15 cellular contexts compared by ENCODE assay signal in genomic region chr9:112338561-112338960, GRCh38. TPM values are rescaled to one million over a fixed set of nuclear protein-coding genes. Genes with fewer than 3 reads are reported as not detected.
DNase-seq lines count a peak whose midpoint lies in the region; FAIRE-seq and TF ChIP-seq lines count a peak whose summit lies in the region.
"Had no signal": no experiment of that assay in that cellular context is flagged by ENCODE, and none has a peak within 500 bp of the region (broad histone marks: within the 10 kb centered on the region; RNA-seq: fewer than 3 reads in every experiment).

No MANE protein-coding gene starts in this region.

- H3K9me3 Mint-ChIP-seq in activated CD4-positive, alpha-beta memory T cell treated with anti-CD3 and anti-CD28 coated beads for 36 hours = no peaks in the 10 kb centered on the region
- H3K9me3 Mint-ChIP-seq in activated CD4-positive, alpha-beta memory T cell treated with anti-CD3 and anti-CD28 coated beads, Interleukin-2, amount 10 ng/mL, durations not matched to agents 7 days and 5 days = no peaks in the 10 kb centered on the region
- H3K9me3 Mint-ChIP-seq: activated CD8-positive, alpha-beta T cell treated with anti-CD3 and anti-CD28 coated beads for 36 hours; activated naive CD4-positive, alpha-beta T cell treated with anti-CD3 and anti-CD28 coated beads, Interleukin-2, amount 50 U/mL, for 24 hours; dendritic cell treated with granulocyte-macrophage colony-stimulating factor and Interleukin-4, amounts not matched to agents 40 ng/mL and 50 ng/mL, for 4 days had no signal

- no peaks in the 10 kb centered on the region for H3K36me3 Mint-ChIP-seq in activated CD4-positive, alpha-beta memory T cell treated with anti-CD3 and anti-CD28 coated beads for 36 hours
- H3K36me3 Mint-ChIP-seq in activated CD4-positive, alpha-beta memory T cell treated with anti-CD3 and anti-CD28 coated beads, Interleukin-2, amount 10 ng/mL, durations not matched to agents 7 days and 5 days (ENCODE audit: low read depth) = no peaks in the 10 kb centered on the region
- H3K36me3 Mint-ChIP-seq: activated naive CD4-positive, alpha-beta T cell treated with anti-CD3 and anti-CD28 coated beads, Interleukin-2, amount 50 U/mL, for 24 hours had no signal

- peak; percentile 24 for DNase-seq in activated CD4-positive, alpha-beta memory T cell treated with anti-CD3 and anti-CD28 coated beads for 36 hours
- DNase-seq in activated CD4-positive, alpha-beta memory T cell treated with anti-CD3 and anti-CD28 coated beads, Interleukin-2, amount 10 ng/mL, durations not matched to agents 7 days and 5 days = no peak
- DNase-seq in glomerular visceral epithelial cell (ENCODE audit: extremely low spot score) (peak; percentile 73), urothelium cell line (ENCODE audit: low spot score) (peak; percentile 23), DMS114 treated with DMSO at 0.1 percent for 48 hours (lab: John Stamatoyannopoulos, UW; ENCODE audit: unreplicated experiment) (no peak), CD1c-positive myeloid dendritic cell (ENCODE audit: extremely low spot score) (no peak)
- DNase-seq in stimulated activated CD4-positive, alpha-beta T cell treated with anti-CD3 and anti-CD28 coated beads, Interleukin-2, amount 100 ng/mL, for 24 hours = no peak
- DNase-seq: activated CD8-positive, alpha-beta T cell treated with anti-CD3 and anti-CD28 coated beads for 36 hours; heart right ventricle; NCI-H2029 treated with DMSO at 0.1 percent for 48 hours; T-helper 2 cell; testis had no signal

- H3K4me1 Mint-ChIP-seq in activated CD4-positive, alpha-beta memory T cell treated with anti-CD3 and anti-CD28 coated beads for 36 hours (ENCODE audit: low read depth) = peaks cover 6% of the 10 kb centered on the region
- H3K4me1 Mint-ChIP-seq in activated CD4-positive, alpha-beta memory T cell treated with anti-CD3 and anti-CD28 coated beads, Interleukin-2, amount 10 ng/mL, durations not matched to agents 7 days and 5 days = peaks cover 8% of the 10 kb centered on the region

- intact Hi-C loops in activated CD4-positive, alpha-beta memory T cell treated with anti-CD3 and anti-CD28 coated beads for 36 hours (cut with micrococcal nuclease) = no loop called here

- no peak for FAIRE-seq in urothelium cell line (lab: Jason Lieb, UNC)

- H3K27ac Mint-ChIP-seq in activated CD4-positive, alpha-beta memory T cell treated with anti-CD3 and anti-CD28 coated beads for 36 hours = no peak overlapping the region
- H3K27ac Mint-ChIP-seq in activated CD4-positive, alpha-beta memory T cell treated with anti-CD3 and anti-CD28 coated beads, Interleukin-2, amount 10 ng/mL, durations not matched to agents 7 days and 5 days = no peak overlapping the region
- H3K27ac Mint-ChIP-seq: activated CD8-positive, alpha-beta T cell treated with anti-CD3 and anti-CD28 coated beads for 36 hours; activated naive CD4-positive, alpha-beta T cell treated with anti-CD3 and anti-CD28 coated beads, Interleukin-2, amount 50 U/mL, for 24 hours; dendritic cell treated with granulocyte-macrophage colony-stimulating factor and Interleukin-4, amounts not matched to agents 40 ng/mL and 50 ng/mL, for 4 days had no signal

- peak overlapping the region; percentile 8; the same call in 1 of the 2 replicates for H3K27ac ChIP-seq in VCaP
- H3K27ac ChIP-seq: heart right ventricle, testis had no signal

- H3K27me3 Mint-ChIP-seq in activated CD4-positive, alpha-beta memory T cell treated with anti-CD3 and anti-CD28 coated beads for 36 hours = no peaks in the 10 kb centered on the region
- H3K27me3 Mint-ChIP-seq in activated CD4-positive, alpha-beta memory T cell treated with anti-CD3 and anti-CD28 coated beads, Interleukin-2, amount 10 ng/mL, durations not matched to agents 7 days and 5 days = peaks cover 3% of the 10 kb centered on the region
- H3K27me3 Mint-ChIP-seq: activated CD8-positive, alpha-beta T cell treated with anti-CD3 and anti-CD28 coated beads for 36 hours; activated naive CD4-positive, alpha-beta T cell treated with anti-CD3 and anti-CD28 coated beads, Interleukin-2, amount 50 U/mL, for 24 hours had no signal

- POLR2A ChIA-PET in activated CD4-positive, alpha-beta memory T cell treated with anti-CD3 and anti-CD28 coated beads for 36 hours (lab: Charles Lee) = no interaction called here
- POLR2A ChIA-PET in activated CD4-positive, alpha-beta memory T cell treated with anti-CD3 and anti-CD28 coated beads, Interleukin-2, amount 10 ng/mL, durations not matched to agents 7 days and 5 days (lab: Charles Lee) = no interaction called here

- TF ChIP-seq CTCF in VCaP (conservative IDR thresholded peaks at IDR 0.05) = no peak

- no peak overlapping the region for H3K4me3 Mint-ChIP-seq in activated CD4-positive, alpha-beta memory T cell treated with anti-CD3 and anti-CD28 coated beads for 36 hours
- H3K4me3 Mint-ChIP-seq in activated CD4-positive, alpha-beta memory T cell treated with anti-CD3 and anti-CD28 coated beads, Interleukin-2, amount 10 ng/mL, durations not matched to agents 7 days and 5 days = no peak overlapping the region
- H3K4me3 Mint-ChIP-seq: activated CD8-positive, alpha-beta T cell treated with anti-CD3 and anti-CD28 coated beads for 36 hours; activated naive CD4-positive, alpha-beta T cell treated with anti-CD3 and anti-CD28 coated beads, Interleukin-2, amount 50 U/mL, for 24 hours; dendritic cell treated with granulocyte-macrophage colony-stimulating factor and Interleukin-4, amounts not matched to agents 40 ng/mL and 50 ng/mL, for 4 days had no signal

- CTCF ChIA-PET in activated CD4-positive, alpha-beta memory T cell treated with anti-CD3 and anti-CD28 coated beads for 36 hours (lab: Charles Lee) = no interaction called here
- CTCF ChIA-PET in activated CD4-positive, alpha-beta memory T cell treated with anti-CD3 and anti-CD28 coated beads, Interleukin-2, amount 10 ng/mL, durations not matched to agents 7 days and 5 days (lab: Charles Lee) = no interaction called here

RNA-seq across cellular contexts. Expression of gene PTBP3, which starts 5.1 kb away (rescaled TPM):
- total RNA-seq in activated CD4-positive, alpha-beta memory T cell treated with anti-CD3 and anti-CD28 coated beads for 36 hours = 10 to 100 TPM; 87.2 to 92.3 TPM
- 100 to 1,000 TPM; 177 TPM for total RNA-seq in activated CD4-positive, alpha-beta memory T cell treated with anti-CD3 and anti-CD28 coated beads, Interleukin-2, amount 10 ng/mL, durations not matched to agents 7 days and 5 days

RNA-seq across cellular contexts. Expression of gene HSDL2, which starts 41.3 kb away (rescaled TPM):
- 10 to 100 TPM; 24.8 to 26.3 TPM for total RNA-seq in activated CD4-positive, alpha-beta memory T cell treated with anti-CD3 and anti-CD28 coated beads for 36 hours
- total RNA-seq in activated CD4-positive, alpha-beta memory T cell treated with anti-CD3 and anti-CD28 coated beads, Interleukin-2, amount 10 ng/mL, durations not matched to agents 7 days and 5 days = 10 to 100 TPM; 18.4 to 19.4 TPM

Comparison
In these comparisons a context has a peak if more than half of its experiments do, and no peak if none do; other contexts are left out.
1. DNase-seq: peak in activated CD4-positive, alpha-beta memory T cell treated with anti-CD3 and anti-CD28 coated beads for 36 hours (single experiment), glomerular visceral epithelial cell (single experiment) and urothelium cell line (single experiment); none in activated CD4-positive, alpha-beta memory T cell treated with anti-CD3 and anti-CD28 coated beads, Interleukin-2, amount 10 ng/mL, durations not matched to agents 7 days and 5 days (single experiment), stimulated activated CD4-positive, alpha-beta T cell treated with anti-CD3 and anti-CD28 coated beads, Interleukin-2, amount 100 ng/mL, for 24 hours (0 of 2), DMS114 treated with DMSO at 0.1 percent for 48 hours (single experiment) and CD1c-positive myeloid dendritic cell (single experiment).